In the genomic region with DNA sequence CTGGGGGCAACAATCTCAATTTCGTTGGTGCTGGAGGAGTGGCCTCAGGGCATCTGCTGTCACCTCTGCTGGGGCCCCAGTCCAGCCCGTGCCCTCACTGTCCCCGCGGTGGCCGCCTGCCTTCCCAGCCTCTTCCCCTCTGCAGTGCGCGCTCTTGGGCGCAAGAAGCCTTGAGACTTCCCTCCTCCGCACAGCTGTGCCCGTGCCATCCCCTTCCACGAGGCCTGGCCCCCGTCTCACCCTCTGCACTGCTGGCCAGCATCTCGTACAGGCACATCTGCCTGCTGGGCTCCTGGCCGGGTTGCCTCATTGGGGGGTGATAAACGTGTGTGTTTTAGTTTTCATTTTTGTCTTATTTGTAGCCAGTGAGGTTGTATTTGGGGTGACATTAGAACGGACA, we compare ENCODE assay signal across 1 cellular context.
TF ChIP-seq lines count a peak whose summit lies in the region.

No MANE protein-coding gene starts in this region.

TF ChIP-seq in K562, 482 proteins besides CTCF, POLR2A, EP300 and RAD21:
- TF ChIP-seq NR2F6 (CRISPR knock-in tag; IDR thresholded peaks at IDR 0.05) (no peak), POLR2G (IDR thresholded peaks at IDR 0.05; ENCODE audit: low read depth, low read length) (peak; percentile 54), ZNF212 (CRISPR knock-in tag; IDR thresholded peaks at IDR 0.05) (no peak)
